ENCODE assay signal across 4 cellular contexts in the genomic region with DNA sequence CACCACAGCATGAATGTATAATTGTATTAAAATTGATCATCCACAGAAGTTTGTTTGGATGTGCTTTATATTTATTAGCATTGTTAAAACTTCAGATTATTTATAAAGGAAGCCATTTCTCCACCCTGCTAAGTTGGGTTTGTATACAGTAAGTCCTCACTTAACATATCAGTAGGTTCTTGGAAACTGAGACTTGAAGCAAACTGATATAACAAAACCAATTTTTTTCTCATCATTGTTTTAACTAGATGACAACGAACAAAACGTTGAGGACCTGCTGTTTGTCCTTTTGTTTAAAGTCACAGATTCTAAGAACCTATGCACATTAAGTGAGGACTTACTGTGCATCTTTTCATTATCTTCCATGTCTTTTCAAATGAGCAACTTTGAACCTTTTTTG.
TF ChIP-seq lines count a peak whose summit lies in the region.

No MANE protein-coding gene starts in this region.

TF ChIP-seq in SK-N-SH, 30 proteins besides CTCF, POLR2A, EP300 and RAD21:
- no peak for TF ChIP-seq ZBTB33 (IDR thresholded peaks at IDR 0.05; ENCODE audit: borderline replicate concordance, low read depth)
- no peak for TF ChIP-seq FOXM1 (IDR thresholded peaks at IDR 0.05; ENCODE audit: low read depth)
- no peak for TF ChIP-seq PBX3 (IDR thresholded peaks at IDR 0.05)
- TF ChIP-seq POLR2AphosphoS5 (IDR thresholded peaks at IDR 0.05; ENCODE audit: low read depth, low read length) = 0 out of 2 replicates have a peak, but pooled peaks have one; percentile 14

TF ChIP-seq in SK-N-SH treated with all-trans-retinoic acid at 6 μM for 48 hours, 23 proteins besides CTCF, POLR2A, EP300 and RAD21 (continues in another document):
- TF ChIP-seq ZNF565 (CRISPR knock-in tag; conservative IDR thresholded peaks at IDR 0.05; ENCODE audit: low read depth) = no peak
- no peak for TF ChIP-seq ARNTL (CRISPR knock-in tag; IDR thresholded peaks at IDR 0.05; ENCODE audit: borderline replicate concordance, low read depth)
- no peak for TF ChIP-seq TSHZ2 (CRISPR knock-in tag; IDR thresholded peaks at IDR 0.05)
- no peak for TF ChIP-seq ISL1 (CRISPR knock-in tag; IDR thresholded peaks at IDR 0.05)
- TF ChIP-seq RARB (CRISPR knock-in tag; IDR thresholded peaks at IDR 0.05) = no peak
- no peak for TF ChIP-seq TOX (CRISPR knock-in tag; IDR thresholded peaks at IDR 0.05; ENCODE audit: borderline replicate concordance)
- no peak for TF ChIP-seq ESRRG (CRISPR knock-in tag; IDR thresholded peaks at IDR 0.05)
- TF ChIP-seq BACH2 (CRISPR knock-in tag; IDR thresholded peaks at IDR 0.05; ENCODE audit: borderline replicate concordance) = no peak
- TF ChIP-seq, protein P1, sequence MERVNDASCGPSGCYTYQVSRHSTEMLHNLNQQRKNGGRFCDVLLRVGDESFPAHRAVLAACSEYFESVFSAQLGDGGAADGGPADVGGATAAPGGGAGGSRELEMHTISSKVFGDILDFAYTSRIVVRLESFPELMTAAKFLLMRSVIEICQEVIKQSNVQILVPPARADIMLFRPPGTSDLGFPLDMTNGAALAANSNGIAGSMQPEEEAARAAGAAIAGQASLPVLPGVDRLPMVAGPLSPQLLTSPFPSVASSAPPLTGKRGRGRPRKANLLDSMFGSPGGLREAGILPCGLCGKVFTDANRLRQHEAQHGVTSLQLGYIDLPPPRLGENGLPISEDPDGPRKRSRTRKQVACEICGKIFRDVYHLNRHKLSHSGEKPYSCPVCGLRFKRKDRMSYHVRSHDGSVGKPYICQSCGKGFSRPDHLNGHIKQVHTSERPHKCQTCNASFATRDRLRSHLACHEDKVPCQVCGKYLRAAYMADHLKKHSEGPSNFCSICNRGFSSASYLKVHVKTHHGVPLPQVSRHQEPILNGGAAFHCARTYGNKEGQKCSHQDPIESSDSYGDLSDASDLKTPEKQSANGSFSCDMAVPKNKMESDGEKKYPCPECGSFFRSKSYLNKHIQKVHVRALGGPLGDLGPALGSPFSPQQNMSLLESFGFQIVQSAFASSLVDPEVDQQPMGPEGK (CRISPR knock-in tag; IDR thresholded peaks at IDR 0.05; ENCODE audit: borderline replicate concordance) = no peak
- no peak for TF ChIP-seq OSR1 (CRISPR knock-in tag; IDR thresholded peaks at IDR 0.05)
- no peak for TF ChIP-seq PPARA (CRISPR knock-in tag; IDR thresholded peaks at IDR 0.05; ENCODE audit: borderline replicate concordance)
- TF ChIP-seq ZC3H10 (CRISPR knock-in tag; IDR thresholded peaks at IDR 0.05) = no peak
- no peak for TF ChIP-seq ZNF8 (CRISPR knock-in tag; IDR thresholded peaks at IDR 0.05)
- TF ChIP-seq ZNF70 (CRISPR knock-in tag; IDR thresholded peaks at IDR 0.05) = no peak

TF ChIP-seq in A549, 52 proteins besides CTCF, POLR2A, EP300 and RAD21:
- TF ChIP-seq MAFK (IDR thresholded peaks at IDR 0.05; ENCODE audit: partially characterized antibody) (no peak), HDAC2 (IDR thresholded peaks at IDR 0.05) (no peak), REST (IDR thresholded peaks at IDR 0.05) (no peak), SREBF2 (IDR thresholded peaks at IDR 0.05) (no peak), FOXS1 (CRISPR knock-in tag; IDR thresholded peaks at IDR 0.05) (no peak), EHF (CRISPR knock-in tag; IDR thresholded peaks at IDR 0.05) (no peak), PHF8 (IDR thresholded peaks at IDR 0.05; ENCODE audit: borderline replicate concordance, low read depth) (no peak), RARB (CRISPR knock-in tag; IDR thresholded peaks at IDR 0.05) (no peak), TP53 (CRISPR knock-in tag; IDR thresholded peaks at IDR 0.05) (no peak), MAX (IDR thresholded peaks at IDR 0.05) (no peak), HOXA7 (CRISPR knock-in tag; IDR thresholded peaks at IDR 0.05) (no peak), ESRRA (IDR thresholded peaks at IDR 0.05; ENCODE audit: borderline replicate concordance, low read length) (no peak), CEBPB (IDR thresholded peaks at IDR 0.05) (no peak)

TF ChIP-seq in H1, 55 proteins besides CTCF, POLR2A, EP300 and RAD21:
- TF ChIP-seq SIX5 (IDR thresholded peaks at IDR 0.05; ENCODE audit: low read depth, low read length) (no peak), BACH1 (IDR thresholded peaks at IDR 0.05; ENCODE audit: low read length) (no peak), SIRT6 (IDR thresholded peaks at IDR 0.05; ENCODE audit: low read length) (no peak), CTBP2 (IDR thresholded peaks at IDR 0.05; ENCODE audit: borderline replicate concordance, insufficient read depth, insufficient read length, low read length) (no peak), CHD1 (IDR thresholded peaks at IDR 0.05; ENCODE audit: low read depth, low read length) (no peak), RNF2 (IDR thresholded peaks at IDR 0.05; ENCODE audit: borderline replicate concordance, low read depth, low read length, missing control alignments, poor library complexity, severe bottlenecking) (no peak), ASH2L (IDR thresholded peaks at IDR 0.05; ENCODE audit: low read length) (no peak), CEBPB (IDR thresholded peaks at IDR 0.05; ENCODE audit: low read depth, low read length) (no peak), CHD7 (IDR thresholded peaks at IDR 0.05; ENCODE audit: insufficient replicate concordance, low read length) (no peak), SRF (IDR thresholded peaks at IDR 0.05; ENCODE audit: low read depth, low read length) (no peak), FOSL1 (IDR thresholded peaks at IDR 0.05; ENCODE audit: insufficient read depth, low read depth, low read length) (no peak), MAFK (IDR thresholded peaks at IDR 0.05; ENCODE audit: low read depth, low read length) (no peak), TEAD4 (IDR thresholded peaks at IDR 0.05; ENCODE audit: low read depth, low read length) (no peak), PHF8 (conservative IDR thresholded peaks at IDR 0.05; ENCODE audit: low read depth, low read length) (no peak), NRF1 (IDR thresholded peaks at IDR 0.05; ENCODE audit: low read depth, low read length) (no peak), SP4 (IDR thresholded peaks at IDR 0.05; ENCODE audit: low read length) (no peak)
